Comparison of ENCODE assay signal across 1 cellular context in the genomic region with DNA sequence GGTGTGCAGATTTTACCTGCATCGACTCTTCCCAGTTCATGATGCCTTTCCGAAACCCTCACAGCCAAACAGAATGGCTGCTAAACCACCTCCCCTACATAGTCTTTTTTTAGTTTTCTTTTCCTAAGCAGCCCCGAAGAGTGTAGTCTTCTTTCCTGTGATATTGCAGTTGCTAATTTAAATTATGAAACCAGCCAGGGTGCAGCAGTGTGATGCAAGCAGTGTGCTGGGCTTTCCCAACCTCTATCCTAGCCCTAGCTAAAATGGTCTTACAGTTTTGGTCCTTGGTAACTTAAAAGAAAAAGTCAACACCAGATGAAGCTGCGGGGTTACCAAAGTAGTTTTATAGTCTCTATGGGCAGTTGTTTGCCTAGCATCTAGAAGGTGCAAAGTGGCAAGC.
TF ChIP-seq lines count a peak whose summit lies in the region.

No MANE protein-coding gene starts in this region.

TF ChIP-seq in H1, 55 proteins besides CTCF, POLR2A, EP300 and RAD21:
- no peak for TF ChIP-seq CHD7 (IDR thresholded peaks at IDR 0.05; ENCODE audit: insufficient replicate concordance, low read length)
- TF ChIP-seq GTF2F1 (IDR thresholded peaks at IDR 0.05; ENCODE audit: borderline replicate concordance, low read depth, low read length): no peak
- no peak for TF ChIP-seq CHD1 (IDR thresholded peaks at IDR 0.05; ENCODE audit: low read depth, low read length)
- TF ChIP-seq, protein P1, sequence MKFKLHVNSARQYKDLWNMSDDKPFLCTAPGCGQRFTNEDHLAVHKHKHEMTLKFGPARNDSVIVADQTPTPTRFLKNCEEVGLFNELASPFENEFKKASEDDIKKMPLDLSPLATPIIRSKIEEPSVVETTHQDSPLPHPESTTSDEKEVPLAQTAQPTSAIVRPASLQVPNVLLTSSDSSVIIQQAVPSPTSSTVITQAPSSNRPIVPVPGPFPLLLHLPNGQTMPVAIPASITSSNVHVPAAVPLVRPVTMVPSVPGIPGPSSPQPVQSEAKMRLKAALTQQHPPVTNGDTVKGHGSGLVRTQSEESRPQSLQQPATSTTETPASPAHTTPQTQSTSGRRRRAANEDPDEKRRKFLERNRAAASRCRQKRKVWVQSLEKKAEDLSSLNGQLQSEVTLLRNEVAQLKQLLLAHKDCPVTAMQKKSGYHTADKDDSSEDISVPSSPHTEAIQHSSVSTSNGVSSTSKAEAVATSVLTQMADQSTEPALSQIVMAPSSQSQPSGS (IDR thresholded peaks at IDR 0.05; ENCODE audit: low read length): no peak
